Comparison of ENCODE assay signal across 10 cellular contexts in genomic region chr1:21341022-21341421, GRCh38. TPM values are rescaled to one million over a fixed set of nuclear protein-coding genes. Genes with fewer than 3 reads are reported as not detected.
DNase-seq lines count a peak whose midpoint lies in the region; ATAC-seq and TF ChIP-seq lines count a peak whose summit lies in the region.
"Had no signal": no experiment of that assay in that cellular context is flagged by ENCODE, and none has a peak within 500 bp of the region (broad histone marks: within the 10 kb centered on the region; RNA-seq: fewer than 3 reads in every experiment).

No MANE protein-coding gene starts in this region.

- H3K9me3 ChIP-seq in Peyer's patch (no peaks in the 10 kb centered on the region), thoracic aorta (no peaks in the 10 kb centered on the region)

- DNase-seq in activated naive CD4-positive, alpha-beta T cell treated with anti-CD3 and anti-CD28 coated beads for 36 hours, result no peak
- DNase-seq in activated naive CD4-positive, alpha-beta T cell treated with anti-CD3 and anti-CD28 coated beads, Interleukin-2, amount 50 U/mL, for 72 hours (ENCODE audit: low spot score in 2 of 2), result no peak
- DNase-seq in Peyer's patch (no peak), left kidney (ENCODE audit: low read depth, low spot score) (peak; percentile 57), thoracic aorta (ENCODE audit: low spot score) (no peak), NCI-H345 treated with DMSO at 0.1 percent for 48 hours (lab: John Stamatoyannopoulos, UW; ENCODE audit: unreplicated experiment) (no peak), middle frontal gyrus (ENCODE audit: extremely low spot score, low spot score) (no peak), NCI-H446 (lab: John Stamatoyannopoulos, UW) (no peak)
- DNase-seq: activated naive CD4-positive, alpha-beta T cell treated with anti-CD3 and anti-CD28 coated beads, Interleukin-2, amount 10 ng/mL, durations not matched to agents 7 days and 5 days; NCI-H526 treated with DMSO at 0.1 percent for 48 hours had no signal

- no peaks in the 10 kb centered on the region for H3K9me3 Mint-ChIP-seq in activated naive CD4-positive, alpha-beta T cell treated with anti-CD3 and anti-CD28 coated beads for 36 hours
- no peaks in the 10 kb centered on the region for H3K9me3 Mint-ChIP-seq in activated naive CD4-positive, alpha-beta T cell treated with anti-CD3 and anti-CD28 coated beads, Interleukin-2, amount 50 U/mL, for 72 hours
- H3K9me3 Mint-ChIP-seq: activated naive CD4-positive, alpha-beta T cell treated with anti-CD3 and anti-CD28 coated beads, Interleukin-2, amount 10 ng/mL, durations not matched to agents 7 days and 5 days had no signal

- no peak for ATAC-seq in activated naive CD4-positive, alpha-beta T cell treated with anti-CD3 and anti-CD28 coated beads, Interleukin-2, amount 50 U/mL, for 72 hours
- no peak for ATAC-seq in thoracic aorta (ENCODE audit: insufficient number of reproducible peaks, low FRiP score, low read depth)

- CTCF ChIA-PET in activated naive CD4-positive, alpha-beta T cell treated with anti-CD3 and anti-CD28 coated beads for 36 hours (lab: Charles Lee), result no interaction called here

- intact Hi-C loops in activated naive CD4-positive, alpha-beta T cell treated with anti-CD3 and anti-CD28 coated beads for 36 hours (cut with micrococcal nuclease), result loop anchor here (10.0 kb wide), 1 partner anchor 684 kb away; no protein-coding TSS in a partner anchor

- H3K4me1 ChIP-seq in Peyer's patch (peaks cover 7 to 86% (median 40%) of the 10 kb centered on the region in 4 donors), thoracic aorta (ENCODE audit: control insufficient read depth in 1 of 2, low read depth in 2 of 2) (peaks cover 58 to 78% of the 10 kb centered on the region in 2 donors)

- H3K27me3 Mint-ChIP-seq in activated naive CD4-positive, alpha-beta T cell treated with anti-CD3 and anti-CD28 coated beads for 36 hours (ENCODE audit: low read depth), result no peaks in the 10 kb centered on the region
- H3K27me3 Mint-ChIP-seq: activated naive CD4-positive, alpha-beta T cell treated with anti-CD3 and anti-CD28 coated beads, Interleukin-2, amount 10 ng/mL, durations not matched to agents 7 days and 5 days had no signal

- H3K27ac Mint-ChIP-seq in activated naive CD4-positive, alpha-beta T cell treated with anti-CD3 and anti-CD28 coated beads for 36 hours, result peak overlapping the region; percentile 77
- peak overlapping the region in 1 of 2 donors; percentile 81 for H3K27ac Mint-ChIP-seq in activated naive CD4-positive, alpha-beta T cell treated with anti-CD3 and anti-CD28 coated beads, Interleukin-2, amount 50 U/mL, for 72 hours
- H3K27ac Mint-ChIP-seq: activated naive CD4-positive, alpha-beta T cell treated with anti-CD3 and anti-CD28 coated beads, Interleukin-2, amount 10 ng/mL, durations not matched to agents 7 days and 5 days had no signal

- TF ChIP-seq CTCF in Peyer's patch (IDR thresholded peaks at IDR 0.05) (no peak), thoracic aorta (IDR thresholded peaks at IDR 0.05) (no peak)

- H3K36me3 ChIP-seq in Peyer's patch (no peaks in the 10 kb centered on the region), thoracic aorta (no peaks in the 10 kb centered on the region)

- no peaks in the 10 kb centered on the region for H3K27me3 ChIP-seq in Peyer's patch
- no peaks in the 10 kb centered on the region for H3K27me3 ChIP-seq in thoracic aorta (replicated peaks; ENCODE audit: insufficient read depth)

- peaks cover 76% of the 10 kb centered on the region for H3K4me1 Mint-ChIP-seq in activated naive CD4-positive, alpha-beta T cell treated with anti-CD3 and anti-CD28 coated beads for 36 hours (ENCODE audit: low read depth)

- peaks cover 44% of the 10 kb centered on the region for H3K36me3 Mint-ChIP-seq in activated naive CD4-positive, alpha-beta T cell treated with anti-CD3 and anti-CD28 coated beads for 36 hours (ENCODE audit: low read depth)
- H3K36me3 Mint-ChIP-seq in activated naive CD4-positive, alpha-beta T cell treated with anti-CD3 and anti-CD28 coated beads, Interleukin-2, amount 50 U/mL, for 72 hours, result peaks cover 16 to 39% of the 10 kb centered on the region in 2 donors

- H3K4me3 ChIP-seq in Peyer's patch, result no peak overlapping the region
- H3K4me3 ChIP-seq in thoracic aorta, result no peak overlapping the region

- no peak for TF ChIP-seq POLR2A in Peyer's patch (IDR thresholded peaks at IDR 0.05)

- H3K4me3 Mint-ChIP-seq in activated naive CD4-positive, alpha-beta T cell treated with anti-CD3 and anti-CD28 coated beads for 36 hours, result no peak overlapping the region
- H3K4me3 Mint-ChIP-seq: activated naive CD4-positive, alpha-beta T cell treated with anti-CD3 and anti-CD28 coated beads, Interleukin-2, amount 10 ng/mL, durations not matched to agents 7 days and 5 days had no signal

- H3K27ac ChIP-seq in Peyer's patch, result peak overlapping the region; percentile 86 to 96 (median 92)
- peak overlapping the region; percentile 92 to 98 for H3K27ac ChIP-seq in thoracic aorta

RNA-seq across cellular contexts. Expression of gene ECE1, which starts 50.8 kb away (rescaled TPM):
- total RNA-seq in activated naive CD4-positive, alpha-beta T cell treated with anti-CD3 and anti-CD28 coated beads for 36 hours, result 100 to 1,000 TPM; 160 to 166 TPM
- 100 to 1,000 TPM; 111 to 118 TPM for total RNA-seq in activated naive CD4-positive, alpha-beta T cell treated with anti-CD3 and anti-CD28 coated beads, Interleukin-2, amount 50 U/mL, for 72 hours
- total RNA-seq in Peyer's patch, result 100 to 1,000 TPM; 105 to 122 (median 112) TPM
- 100 to 1,000 TPM; 103 to 124 TPM for total RNA-seq in thoracic aorta
